ENCODE assay signal across 12 cellular contexts in genomic region chr18:40250218-40250617, GRCh38.
"Had no signal": no experiment of that assay in that cellular context is flagged by ENCODE, and none has a peak within 500 bp of the region (broad histone marks: within the 10 kb centered on the region; RNA-seq: fewer than 3 reads in every experiment).

No MANE protein-coding gene starts in this region.

- ATAC-seq: activated T-helper 17 cell treated with anti-CD3 and anti-CD28 coated beads, Interleukin-2, amount 50 U/mL, for 72 hours; left ventricle myocardium superior; T-helper 17 cell had no signal

- H3K36me3 ChIP-seq: esophagus muscularis mucosa, ovary, sigmoid colon, spleen, thoracic aorta, WERI-Rb-1 had no signal

- H3K4me1 ChIP-seq: spleen had no signal

- H3K27ac ChIP-seq: coronary artery, esophagus muscularis mucosa, ovary, spleen, thoracic aorta, WERI-Rb-1 had no signal

- DNase-seq: activated CD4-positive, alpha-beta T cell treated with anti-CD3 and anti-CD28 coated beads, Interleukin-2, amount 50 U/mL, for 48 hours; activated naive CD4-positive, alpha-beta T cell treated with Interleukin-2 at 50 U/mL for 16 hours; left ventricle myocardium superior; ovary; sigmoid colon; spleen; T-helper 17 cell; WERI-Rb-1 had no signal

- H3K4me3 ChIP-seq: coronary artery, esophagus muscularis mucosa, ovary, sigmoid colon, spleen, thoracic aorta had no signal

- H3K9me3 ChIP-seq: esophagus muscularis mucosa, ovary, sigmoid colon, thoracic aorta had no signal

- H3K27me3 ChIP-seq: esophagus muscularis mucosa, ovary, sigmoid colon, spleen had no signal
